Comparison of ENCODE assay signal across 16 cellular contexts in the genomic region with DNA sequence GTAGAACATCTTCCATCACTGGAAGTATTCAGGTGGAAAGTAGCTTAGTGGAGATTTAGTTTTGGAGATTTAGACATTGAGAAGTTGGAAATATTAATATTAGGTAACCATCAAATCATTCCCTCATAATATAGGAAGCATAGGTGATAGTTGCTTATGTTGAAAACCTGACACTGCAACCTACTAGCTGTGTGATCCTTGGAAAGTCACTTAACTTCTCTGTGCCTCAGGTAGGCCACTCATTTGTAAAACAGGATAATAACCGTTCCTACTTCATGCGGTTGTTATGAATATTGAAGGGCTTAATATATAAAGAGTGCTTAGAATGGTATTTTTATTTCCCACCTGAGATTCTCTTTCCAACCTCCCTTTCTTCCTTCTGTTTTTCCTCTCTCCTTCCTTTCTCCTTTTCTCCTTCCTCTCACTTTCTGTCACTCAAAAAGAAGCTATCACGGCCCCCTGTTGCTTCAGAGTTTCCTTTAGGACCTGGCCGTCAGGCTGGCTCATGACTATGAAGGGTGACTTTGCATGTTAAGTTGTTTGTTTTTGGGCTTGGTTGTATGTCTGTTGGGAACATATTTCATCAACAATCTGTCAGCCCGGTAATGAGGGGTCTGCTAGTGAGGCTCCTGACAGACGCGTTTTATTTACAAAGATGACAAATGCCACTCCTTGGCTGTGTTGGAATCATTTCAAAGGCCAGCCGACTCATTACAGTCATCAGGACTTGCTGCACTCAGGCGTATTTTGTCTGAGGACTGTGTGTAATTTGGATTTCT. TPM values are rescaled to one million over a fixed set of nuclear protein-coding genes. Genes with fewer than 3 reads are reported as not detected.
A peak's percentile ranks its signal among the peaks of the same experiment; 100 is the strongest.
DNase-seq lines count a peak whose midpoint lies in the region; ATAC-seq, FAIRE-seq and TF ChIP-seq lines count a peak whose summit lies in the region.
"Had no signal": no experiment of that assay in that cellular context is flagged by ENCODE, and none has a peak within 500 bp of the region (broad histone marks: within the 10 kb centered on the region; RNA-seq: fewer than 3 reads in every experiment).

No MANE protein-coding gene starts in this region.

- H3K27ac Mint-ChIP-seq in osteocyte (ENCODE audit: unreplicated experiment), result peak overlapping the region; percentile 92
- H3K27ac Mint-ChIP-seq in T-helper 2 cell treated with Interferon-gamma antibody and Interleukin-4, amounts not matched to agents 5 μg/mL and 100 μg/mL, for 36 hours, result no peak overlapping the region

- H3K27ac ChIP-seq in K562 (ENCODE audit: extremely low read depth, low read depth, low read length), result peak overlapping the region; percentile 31; the same call in 1 of the 3 replicates
- H3K27ac ChIP-seq: colonic mucosa, prostate gland, uterus had no signal

- ATAC-seq in K562 (peak; percentile 75), GM18861 (IDR thresholded peaks at IDR 0.05; ENCODE audit: unreplicated experiment) (no peak)
- ATAC-seq: HCT116 had no signal

- peak; percentile 14 for DNase-seq in NCI-H82 (lab: John Stamatoyannopoulos, UW)
- DNase-seq in NCI-H82 treated with DMSO at 0.1 percent for 48 hours (lab: John Stamatoyannopoulos, UW; ENCODE audit: unreplicated experiment), result no peak
- peak; percentile 31 for DNase-seq in NCI-H2227 treated with DMSO at 0.1 percent for 48 hours (lab: John Stamatoyannopoulos, UW)
- peak in 2 of 4 experiments; percentile 25 to 26 for DNase-seq in K562 (ENCODE audit: extremely low read depth in 1 of 4, low spot score in 3 of 4)
- no peak for DNase-seq in osteocyte (ENCODE audit: extremely low spot score, unreplicated experiment)
- no peak for DNase-seq in T-helper 2 cell treated with Interferon-gamma antibody and Interleukin-4, amounts not matched to agents 5 μg/mL and 100 μg/mL, for 36 hours (ENCODE audit: low spot score)
- no peak for DNase-seq in urothelium cell line (ENCODE audit: low spot score)
- DNase-seq: activated CD8-positive, alpha-beta memory T cell treated with anti-CD3 and anti-CD28 coated beads for 24 hours; activated naive CD4-positive, alpha-beta T cell; colonic mucosa; DND-41; NCI-H1436 treated with DMSO at 0.1 percent for 48 hours; uterus had no signal

- H3K4me1 Mint-ChIP-seq in osteocyte (ENCODE audit: unreplicated experiment), result peaks cover 28% of the 10 kb centered on the region
- peaks cover 20% of the 10 kb centered on the region for H3K4me1 Mint-ChIP-seq in T-helper 2 cell treated with Interferon-gamma antibody and Interleukin-4, amounts not matched to agents 5 μg/mL and 100 μg/mL, for 36 hours (ENCODE audit: low read depth)

- no peak for TF ChIP-seq POLR2A in K562 (conservative IDR thresholded peaks at IDR 0.05)

- POLR2A ChIA-PET in K562 (lab: Yijun Ruan, JAX), result interaction anchor here (0.6 to 0.7 kb wide), 2 partner anchors 159 to 392 kb away, joined by 3 read pairs; no protein-coding TSS in a partner anchor

- TF ChIP-seq RAD21 in K562 (CRISPR knock-in tag; conservative IDR thresholded peaks at IDR 0.05 in 1 of 2, IDR thresholded peaks at IDR 0.05 in 1 of 2), result peak in 1 of 2 experiments; percentile 30; a peak in 1 of 4 replicates

- no peaks in the 10 kb centered on the region for H3K79me2 ChIP-seq in K562 (ENCODE audit: control insufficient read depth, insufficient read depth, low read length)

- peaks cover 3% of the 10 kb centered on the region; the same call in 1 of the 3 replicates for H3K36me3 ChIP-seq in K562 (ENCODE audit: control insufficient read depth, insufficient read depth, low read length)
- H3K36me3 ChIP-seq: colonic mucosa, prostate gland, uterus had no signal

- peak; percentile 77 for FAIRE-seq in K562 (lab: Jason Lieb, UNC)
- FAIRE-seq in urothelium cell line (lab: Jason Lieb, UNC), result no peak

- H4K20me1 ChIP-seq in K562 (replicated peaks; ENCODE audit: control insufficient read depth, insufficient read depth, low read length), result no peaks in the 10 kb centered on the region

- in situ Hi-C loops in K562 (cut with MboI), result no loop called here

- 14% methylated on average over 9 of the region's 9 CpGs for WGBS in K562 (ENCODE audit: insufficient coverage, low coverage, missing lambda C conversion rate)

- H3K27me3 Mint-ChIP-seq in osteocyte (ENCODE audit: unreplicated experiment), result no peaks in the 10 kb centered on the region
- no peaks in the 10 kb centered on the region for H3K27me3 Mint-ChIP-seq in T-helper 2 cell treated with Interferon-gamma antibody and Interleukin-4, amounts not matched to agents 5 μg/mL and 100 μg/mL, for 36 hours (ENCODE audit: low read depth)

- no peak overlapping the region; the same call in 1 of the 2 replicates for H3K4me2 ChIP-seq in K562 (ENCODE audit: insufficient read depth, low read length)

- H3K9me3 ChIP-seq in K562 (replicated peaks; ENCODE audit: control insufficient read depth, insufficient read depth, low read depth, low read length), result no peaks in the 10 kb centered on the region
- H3K9me3 ChIP-seq: colonic mucosa, prostate gland, uterus had no signal

- no peak overlapping the region for H3K4me3 ChIP-seq in K562
- H3K4me3 ChIP-seq: colonic mucosa, prostate gland, uterus had no signal

- TF ChIP-seq EP300 in K562 (IDR thresholded peaks at IDR 0.05; ENCODE audit: low read length), result no peak

- intact Hi-C loops in K562 (cut with micrococcal nuclease), result loop anchor here (5.0 kb wide), 1 partner anchor 86 kb away; a partner anchor contains a TSS

- TF ChIP-seq CTCF in K562 (IDR thresholded peaks at IDR 0.05 in 2 of 3, conservative IDR thresholded peaks at IDR 0.05 in 1 of 3; ENCODE audit: insufficient read depth in 2 of 3, low read depth in 1 of 3, low read length in 3 of 3) (no peak), osteocyte (IDR thresholded peaks at IDR 0.05) (no peak)

- peaks cover 3% of the 10 kb centered on the region for H3K36me3 Mint-ChIP-seq in osteocyte (ENCODE audit: unreplicated experiment)
- H3K36me3 Mint-ChIP-seq in T-helper 2 cell treated with Interferon-gamma antibody and Interleukin-4, amounts not matched to agents 5 μg/mL and 100 μg/mL, for 36 hours (ENCODE audit: low read depth), result peaks cover 33% of the 10 kb centered on the region

- H3K9me1 ChIP-seq in K562 (ENCODE audit: control insufficient read depth, insufficient read depth, low read length), result no peaks in the 10 kb centered on the region

- H3K9me3 Mint-ChIP-seq in osteocyte (ENCODE audit: unreplicated experiment), result peaks cover 10% of the 10 kb centered on the region
- H3K9me3 Mint-ChIP-seq in T-helper 2 cell treated with Interferon-gamma antibody and Interleukin-4, amounts not matched to agents 5 μg/mL and 100 μg/mL, for 36 hours, result peaks cover 15% of the 10 kb centered on the region

- H2AFZ ChIP-seq in K562 (ENCODE audit: low read depth, low read length), result 0 out of 2 replicates have a peak overlapping the region, but pooled peaks have one; percentile 8

- CTCF ChIA-PET in K562 (lab: Yijun Ruan, JAX; ENCODE audit: low intra/inter-chr PET ratio), result no interaction called here

- H3K4me1 ChIP-seq in K562 (replicated peaks in 1 of 2; ENCODE audit: control insufficient read depth in 2 of 2, insufficient read depth in 2 of 2, low read length in 2 of 2), result peaks cover 0 to 20% of the 10 kb centered on the region in 2 experiments; a peak in 3 of 5 replicates
- H3K4me1 ChIP-seq: colonic mucosa, prostate gland, uterus had no signal

- no peak overlapping the region for H3K9ac ChIP-seq in K562 (ENCODE audit: insufficient read depth in 1 of 2, low read depth in 2 of 2, low read length in 2 of 2)

- H3K4me3 Mint-ChIP-seq in osteocyte (ENCODE audit: unreplicated experiment), result no peak overlapping the region
- no peak overlapping the region for H3K4me3 Mint-ChIP-seq in T-helper 2 cell treated with Interferon-gamma antibody and Interleukin-4, amounts not matched to agents 5 μg/mL and 100 μg/mL, for 36 hours

- no TSS peak for BruUV-seq in K562 (replicated peaks; lab: Mats Ljungman, UMichigan)

- H3K27me3 ChIP-seq in K562 (ENCODE audit: control insufficient read depth in 2 of 2, insufficient read depth in 2 of 2, low read length in 2 of 2), result no peaks in the 10 kb centered on the region
- H3K27me3 ChIP-seq: colonic mucosa, uterus had no signal

TF ChIP-seq in K562, 482 proteins besides CTCF, POLR2A, EP300 and RAD21 (continues in another document):
- TF ChIP-seq HIVEP1 (CRISPR knock-in tag; IDR thresholded peaks at IDR 0.05) (no peak), TAF15 (IDR thresholded peaks at IDR 0.05; ENCODE audit: low read depth, low read length) (no peak), SP1 (CRISPR knock-in tag; IDR thresholded peaks at IDR 0.05) (no peak)
- TF ChIP-seq, protein P1, sequence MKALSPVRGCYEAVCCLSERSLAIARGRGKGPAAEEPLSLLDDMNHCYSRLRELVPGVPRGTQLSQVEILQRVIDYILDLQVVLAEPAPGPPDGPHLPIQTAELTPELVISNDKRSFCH (CRISPR knock-in tag; IDR thresholded peaks at IDR 0.05), result no peak
- TF ChIP-seq, protein P1 (tag; IDR thresholded peaks at IDR 0.05), result no peak
- TF ChIP-seq, protein P2, sequence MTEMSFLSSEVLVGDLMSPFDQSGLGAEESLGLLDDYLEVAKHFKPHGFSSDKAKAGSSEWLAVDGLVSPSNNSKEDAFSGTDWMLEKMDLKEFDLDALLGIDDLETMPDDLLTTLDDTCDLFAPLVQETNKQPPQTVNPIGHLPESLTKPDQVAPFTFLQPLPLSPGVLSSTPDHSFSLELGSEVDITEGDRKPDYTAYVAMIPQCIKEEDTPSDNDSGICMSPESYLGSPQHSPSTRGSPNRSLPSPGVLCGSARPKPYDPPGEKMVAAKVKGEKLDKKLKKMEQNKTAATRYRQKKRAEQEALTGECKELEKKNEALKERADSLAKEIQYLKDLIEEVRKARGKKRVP (CRISPR knock-in tag; IDR thresholded peaks at IDR 0.05), result no peak

RNA-seq across cellular contexts. Expression of a gene that starts 31.0 kb away (rescaled TPM):
- total RNA-seq in K562 (2011; cell fraction: chromatin; rRNA removed; ENCODE audit: low replicate concordance), result 21.2 and 25.8 TPM in 2 replicates
- 10.1 and 11.8 TPM in 2 replicates for total RNA-seq in K562 (2011; cell fraction: nucleolus; rRNA removed)
- 10.5 and 17.9 TPM in 2 replicates for total RNA-seq in K562 (2011; cell fraction: nucleoplasm; rRNA removed)
- total RNA-seq in K562 (2014; rRNA removed) (23.2 and 23.7 TPM in 2 replicates), K562 (2014; rRNA removed; fragmentation: Illumina TruSeq; extraction: Trizol) (20.2 and 20.5 TPM in 2 replicates), K562 (2015; rRNA removed; fragmentation: Illumina TruSeq; extraction: Trizol) (39.9 and 42.6 TPM in 2 replicates), K562 (2021) (28.2 and 29.1 TPM in 2 replicates), osteocyte (11.6 and 12.4 TPM in 2 replicates)
- polyA plus RNA-seq in K562 (2011; rRNA removed) (9.8 and 35.1 TPM in 2 replicates), K562 (2014; fragmentation: Illumina TruSeq; extraction: Trizol) (18.2 and 20.7 TPM in 2 replicates), K562 (2014; fragmentation: Nextera tagmentation; extraction: Ambion mirVana) (1 to 10 TPM; 4.5 to 9.0 TPM), K562 (2014; rRNA removed) (14.0 and 16.5 TPM in 2 replicates)
- polyA plus RNA-seq in K562 (2011; cell fraction: cytosol; rRNA removed), result 7.3 and 32.1 TPM in 2 replicates
- 25.0 and 96.7 TPM in 2 replicates for polyA plus RNA-seq in K562 (2011; cell fraction: nucleus; rRNA removed)
- polyA plus RNA-seq in K562 (2012), result 26.6 and 45.1 TPM in 2 replicates
- 30.6 and 103 TPM in 2 replicates for polyA minus RNA-seq in K562 (2011; rRNA and poly(A)+ RNA removed)
- 14.0 and 36.2 TPM in 2 replicates for polyA minus RNA-seq in K562 (2011; cell fraction: cytosol; rRNA and poly(A)+ RNA removed)
- 30.3 and 123 TPM in 2 replicates for polyA minus RNA-seq in K562 (2011; cell fraction: nucleus; rRNA and poly(A)+ RNA removed)

Comparison
In these comparisons a context has a peak if more than half of its experiments do, and no peak if none do; other contexts are left out.
1. DNase-seq: peak in NCI-H82 (single experiment) and NCI-H2227 treated with DMSO at 0.1 percent for 48 hours (single experiment); none in NCI-H82 treated with DMSO at 0.1 percent for 48 hours (single experiment), osteocyte (single experiment), T-helper 2 cell treated with Interferon-gamma antibody and Interleukin-4, amounts not matched to agents 5 μg/mL and 100 μg/mL, for 36 hours (single experiment) and urothelium cell line (single experiment).